ENCODE assay signal across 2 cellular contexts in genomic region chr14:73125169-73125588, GRCh38.
A peak's percentile ranks its signal among the peaks of the same experiment; 100 is the strongest.
TF ChIP-seq lines count a peak whose summit lies in the region.

No MANE protein-coding gene starts in this region.

TF ChIP-seq in HepG2, 621 proteins besides CTCF, POLR2A, EP300 and RAD21:
- no peak for TF ChIP-seq RARG (CRISPR knock-in tag; IDR thresholded peaks at IDR 0.05; ENCODE audit: low read depth)
- TF ChIP-seq ATF1 (CRISPR knock-in tag; IDR thresholded peaks at IDR 0.05): no peak
- TF ChIP-seq AKNA (CRISPR knock-in tag; IDR thresholded peaks at IDR 0.05; ENCODE audit: borderline replicate concordance): no peak
- TF ChIP-seq ZNF558 (CRISPR knock-in tag; IDR thresholded peaks at IDR 0.05; ENCODE audit: borderline replicate concordance): no peak
- no peak for TF ChIP-seq ZSCAN12 (CRISPR knock-in tag; IDR thresholded peaks at IDR 0.05)
- no peak for TF ChIP-seq ZNF30 (CRISPR knock-in tag; IDR thresholded peaks at IDR 0.05)
- TF ChIP-seq ZNF737 (CRISPR knock-in tag; IDR thresholded peaks at IDR 0.05; ENCODE audit: borderline replicate concordance): no peak
- TF ChIP-seq TMF1 (CRISPR knock-in tag; IDR thresholded peaks at IDR 0.05; ENCODE audit: low read depth): no peak
- TF ChIP-seq ZNF766 (CRISPR knock-in tag; IDR thresholded peaks at IDR 0.05; ENCODE audit: borderline replicate concordance): no peak

TF ChIP-seq in K562, 482 proteins besides CTCF, POLR2A, EP300 and RAD21:
- TF ChIP-seq ATF2 (CRISPR knock-in tag; IDR thresholded peaks at IDR 0.05) (no peak), POLR2AphosphoS5 (IDR thresholded peaks at IDR 0.05; ENCODE audit: control insufficient read depth, insufficient read depth, low read depth, low read length) (peak; percentile 9; the same call in 1 of the 2 replicates), POLR2AphosphoS2 (IDR thresholded peaks at IDR 0.05; ENCODE audit: low read length) (0 out of 2 replicates have a peak, but pooled peaks have one; percentile 52)
